In the genomic region with DNA sequence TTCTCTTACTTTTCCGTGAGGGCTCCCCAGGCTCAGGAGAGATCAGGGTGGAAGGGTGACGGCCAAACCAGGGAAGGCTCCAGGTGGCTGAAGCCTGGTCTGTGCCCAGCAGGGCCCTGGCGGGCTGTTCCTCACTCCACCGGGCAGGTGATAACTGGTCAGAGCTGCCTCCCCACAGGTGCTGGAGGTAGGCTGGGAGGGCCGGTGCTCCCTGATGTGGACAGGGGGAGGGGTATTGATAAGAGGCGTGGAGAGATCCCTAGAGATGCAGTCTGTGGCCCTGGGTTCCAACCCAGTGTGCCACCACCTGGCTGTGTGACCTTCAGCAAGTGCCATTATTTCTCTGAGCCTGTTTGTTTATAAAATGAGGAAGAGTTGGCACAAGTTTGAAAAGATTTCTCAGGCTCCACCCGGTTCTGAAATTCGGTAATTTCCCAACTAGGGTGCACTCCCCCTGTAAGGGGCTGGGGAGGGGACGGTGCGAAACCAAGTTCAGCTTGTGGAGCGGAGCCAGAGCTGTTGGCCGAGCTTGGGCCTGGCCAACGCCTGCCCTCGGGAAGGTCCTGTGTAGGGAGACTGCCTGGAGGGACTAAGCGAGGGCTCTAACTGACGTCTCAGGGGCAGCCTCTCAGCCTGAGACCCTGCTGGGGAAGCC, we compare ENCODE assay signal across 8 cellular contexts. TPM values are rescaled to one million over a fixed set of nuclear protein-coding genes. Genes with fewer than 3 reads are reported as not detected.
DNase-seq lines count a peak whose midpoint lies in the region; ATAC-seq, FAIRE-seq and TF ChIP-seq lines count a peak whose summit lies in the region.

No MANE protein-coding gene starts in this region.

- no peak overlapping the region for H2AK5ac ChIP-seq in trophoblast cell (ENCODE audit: low read length)

- H2BK5ac ChIP-seq in trophoblast cell (ENCODE audit: low read depth, low read length, poor library complexity) = no peak overlapping the region

- peaks cover 6% of the 10 kb centered on the region for H3K79me1 ChIP-seq in trophoblast cell (ENCODE audit: low read length)

- peaks cover 4% of the 10 kb centered on the region for H3K79me2 ChIP-seq in trophoblast cell (ENCODE audit: control insufficient read depth, insufficient read depth, low read length, poor library complexity)

- H3K27me3 ChIP-seq in trophoblast cell (ENCODE audit: insufficient read depth, low read length) = no peaks in the 10 kb centered on the region

- H4K8ac ChIP-seq in trophoblast cell (ENCODE audit: low read depth, low read length) = peak overlapping the region; percentile 50

- H3K18ac ChIP-seq in trophoblast cell (ENCODE audit: low read length) = peak overlapping the region; percentile 33

- peak overlapping the region; percentile 43 for H3K14ac ChIP-seq in trophoblast cell (ENCODE audit: low read length)

- TF ChIP-seq CTCF in A549 (IDR thresholded peaks at IDR 0.05) = no peak
- TF ChIP-seq CTCF in VCaP (conservative IDR thresholded peaks at IDR 0.05) = no peak
- no peak for TF ChIP-seq CTCF in foreskin fibroblast (IDR thresholded peaks at IDR 0.05; ENCODE audit: low read depth, low read length)

- no peak overlapping the region for H4K12ac ChIP-seq in trophoblast cell (ENCODE audit: low read depth, low read length)

- TF ChIP-seq POLR2A in A549 (IDR thresholded peaks at IDR 0.05; ENCODE audit: low read length) = no peak

- H3K4me3 ChIP-seq in A549 (peak overlapping the region; percentile 75), foreskin fibroblast (ENCODE audit: low read depth in 1 of 2, low read length in 2 of 2) (peak overlapping the region; percentile 49 to 62), trophoblast cell (ENCODE audit: low read depth, low read length) (peak overlapping the region; percentile 74)

- H2AFZ ChIP-seq in trophoblast cell (ENCODE audit: insufficient read depth, low read length, poor library complexity) = peak overlapping the region; percentile 41

- DNase-seq in A549 (ENCODE audit: low read depth in 1 of 2, low spot score in 1 of 2) = no peak
- no peak for DNase-seq in foreskin fibroblast
- DNase-seq in trophoblast cell = no peak
- no peak for DNase-seq in GM19240 (ENCODE audit: insufficient read length, low spot score)
- no peak for DNase-seq in AG08396 (ENCODE audit: low spot score)

- TF ChIP-seq RAD21 in A549 (conservative IDR thresholded peaks at IDR 0.05 in 1 of 2, IDR thresholded peaks at IDR 0.05 in 1 of 2) = no peak

- no peak for FAIRE-seq in A549 (lab: Jason Lieb, UNC)

- no peak overlapping the region for H3K4ac ChIP-seq in trophoblast cell (ENCODE audit: low read depth, low read length)

- POLR2A ChIA-PET in A549 (lab: Yijun Ruan, JAX) = interaction anchor here (0.5 to 2.3 kb wide), 9 partner anchors 10 to 27 kb away, joined by 3 to 37 read pairs (median 14); a partner anchor contains a TSS

- 58% methylated on average over 11 of the region's 16 CpGs for WGBS in A549 (ENCODE audit: missing lambda C conversion rate)
- WGBS in trophoblast cell (ENCODE audit: extremely low coverage, insufficient coverage, insufficient read length) = no CpG with 5 or more reads among the region's 16 CpGs

- ATAC-seq in A549 (peak in 1 of 2 experiments; percentile 20; a peak in 1 of 6 replicates), GM21737 (IDR thresholded peaks at IDR 0.05; ENCODE audit: unreplicated experiment) (peak; percentile 2), GM18858 (IDR thresholded peaks at IDR 0.05; ENCODE audit: unreplicated experiment) (no peak)

- H3K9ac ChIP-seq in trophoblast cell (ENCODE audit: low read length) = peak overlapping the region; percentile 16

- H3K27ac ChIP-seq in A549 (peak overlapping the region; percentile 90 to 95), VCaP (peak overlapping the region; percentile 98), trophoblast cell (ENCODE audit: low read depth, low read length) (no peak overlapping the region)

- peak overlapping the region; percentile 21 for H4K91ac ChIP-seq in trophoblast cell (ENCODE audit: low read depth, low read length)

- H3K4me1 ChIP-seq in A549 (peaks cover 43% of the 10 kb centered on the region), trophoblast cell (ENCODE audit: control insufficient read depth in 1 of 2, insufficient read depth in 2 of 2, low read length in 2 of 2) (peaks cover 14 to 23% of the 10 kb centered on the region in 2 experiments)

- TF ChIP-seq EP300 in A549 (IDR thresholded peaks at IDR 0.05) = no peak

- H2BK12ac ChIP-seq in trophoblast cell (ENCODE audit: low read length) = no peak overlapping the region

- H2BK120ac ChIP-seq in trophoblast cell (ENCODE audit: insufficient read depth, low read length, poor library complexity) = peak overlapping the region; percentile 24

- no peak overlapping the region for H3K23ac ChIP-seq in trophoblast cell (ENCODE audit: low read length)

- CTCF ChIA-PET in A549 (lab: Yijun Ruan, JAX) = interaction anchor here (0.5 to 42.5 kb wide), 7 partner anchors 11 to 145 kb away, joined by 4 to 1730 read pairs (median 11); a partner anchor contains a TSS

- H3K4me2 ChIP-seq in A549 = peak overlapping the region; percentile 96
- H3K4me2 ChIP-seq in trophoblast cell (ENCODE audit: low read length) = peak overlapping the region; percentile 96

- H3K36me3 ChIP-seq in trophoblast cell (ENCODE audit: control insufficient read depth in 1 of 2, insufficient read depth in 2 of 2, low read length in 2 of 2) = peaks cover 8 to 12% of the 10 kb centered on the region in 2 experiments

- H3K9me3 ChIP-seq in A549 (no peaks in the 10 kb centered on the region), trophoblast cell (ENCODE audit: insufficient read depth, low read depth, low read length) (peaks cover 2% of the 10 kb centered on the region)

TF ChIP-seq in A549, 52 proteins besides CTCF, POLR2A, EP300 and RAD21 (continues in another document):
- TF ChIP-seq FOSB (CRISPR knock-in tag; IDR thresholded peaks at IDR 0.05) (no peak; the same call in 1 of the 2 replicates), ZC3H11A (IDR thresholded peaks at IDR 0.05) (no peak), KDM5A (IDR thresholded peaks at IDR 0.05) (no peak), TFCP2L1 (CRISPR knock-in tag; IDR thresholded peaks at IDR 0.05) (0 out of 2 replicates have a peak, but pooled peaks have one; percentile 52), SMC3 (IDR thresholded peaks at IDR 0.05) (no peak), CHD4 (IDR thresholded peaks at IDR 0.05; ENCODE audit: borderline replicate concordance) (no peak), NR3C1 (IDR thresholded peaks at IDR 0.05) (no peak), NFE2L2 (conservative IDR thresholded peaks at IDR 0.05; ENCODE audit: low read length) (no peak), FOSL2 (IDR thresholded peaks at IDR 0.05) (no peak), FOSL2 (CRISPR knock-in tag; IDR thresholded peaks at IDR 0.05) (no peak), MAFK (IDR thresholded peaks at IDR 0.05; ENCODE audit: partially characterized antibody) (no peak), KDM1A (IDR thresholded peaks at IDR 0.05; ENCODE audit: low read depth) (no peak)
- TF ChIP-seq, protein P1, sequence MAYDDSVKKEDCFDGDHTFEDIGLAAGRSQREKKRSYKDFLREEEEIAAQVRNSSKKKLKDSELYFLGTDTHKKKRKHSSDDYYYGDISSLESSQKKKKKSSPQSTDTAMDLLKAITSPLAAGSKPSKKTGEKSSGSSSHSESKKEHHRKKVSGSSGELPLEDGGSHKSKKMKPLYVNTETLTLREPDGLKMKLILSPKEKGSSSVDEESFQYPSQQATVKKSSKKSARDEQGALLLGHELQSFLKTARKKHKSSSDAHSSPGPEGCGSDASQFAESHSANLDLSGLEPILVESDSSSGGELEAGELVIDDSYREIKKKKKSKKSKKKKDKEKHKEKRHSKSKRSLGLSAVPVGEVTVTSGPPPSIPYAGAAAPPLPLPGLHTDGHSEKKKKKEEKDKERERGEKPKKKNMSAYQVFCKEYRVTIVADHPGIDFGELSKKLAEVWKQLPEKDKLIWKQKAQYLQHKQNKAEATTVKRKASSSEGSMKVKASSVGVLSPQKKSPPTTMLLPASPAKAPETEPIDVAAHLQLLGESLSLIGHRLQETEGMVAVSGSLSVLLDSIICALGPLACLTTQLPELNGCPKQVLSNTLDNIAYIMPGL (CRISPR knock-in tag; IDR thresholded peaks at IDR 0.05; ENCODE audit: borderline replicate concordance) = no peak

RNA-seq across cellular contexts. Expression of a gene that starts 1.0 kb away (rescaled TPM):
- 81.3 and 89.6 TPM in 2 replicates for polyA plus RNA-seq in A549 (2011; rRNA removed)
- 151 and 315 TPM in 2 replicates for polyA plus RNA-seq in A549 (2012; cell fraction: cytosol; rRNA removed)
- polyA plus RNA-seq in A549 (2012; cell fraction: nucleus; rRNA removed) = 768 and 886 TPM in 2 replicates
- polyA plus RNA-seq in A549 (2017; fragmentation: RNase III; extraction: RNeasy Plus Mini Kit Qiagen cat#74134 plus additional on column Dnase treatment) = 24.7 to 39.6 TPM (median 28.7 TPM) in 3 replicates
- 132 and 174 TPM in 2 replicates for polyA minus RNA-seq in A549 (2011; rRNA and poly(A)+ RNA removed)
- 65.4 and 69.2 TPM in 2 replicates for polyA plus RNA-seq in trophoblast cell (2013)

RNA-seq across cellular contexts. Expression of a gene that starts 19.5 kb away (rescaled TPM):
- polyA plus RNA-seq in A549 (2011; rRNA removed) (124 and 141 TPM in 2 replicates), A549 (2017; fragmentation: RNase III; extraction: RNeasy Plus Mini Kit Qiagen cat#74134 plus additional on column Dnase treatment) (81.3 to 87.9 TPM (median 82.6 TPM) in 3 replicates)
- polyA plus RNA-seq in A549 (2012; cell fraction: cytosol; rRNA removed) = 168 and 190 TPM in 2 replicates
- 140 and 145 TPM in 2 replicates for polyA plus RNA-seq in A549 (2012; cell fraction: nucleus; rRNA removed)
- 109 and 119 TPM in 2 replicates for polyA minus RNA-seq in A549 (2011; rRNA and poly(A)+ RNA removed)
- polyA plus RNA-seq in trophoblast cell (2013) = 42.6 and 44.2 TPM in 2 replicates

RNA-seq across cellular contexts. Expression of a gene that starts 29.3 kb away (rescaled TPM):
- not detected in 2 replicates for polyA plus RNA-seq in A549 (2011; rRNA removed)
- not detected in 2 replicates for polyA plus RNA-seq in A549 (2012; cell fraction: cytosol; rRNA removed)
- 0.06 and 0.10 TPM in 2 replicates for polyA plus RNA-seq in A549 (2012; cell fraction: nucleus; rRNA removed)
- polyA plus RNA-seq in A549 (2017; fragmentation: RNase III; extraction: RNeasy Plus Mini Kit Qiagen cat#74134 plus additional on column Dnase treatment) = not detected in 3 replicates
- not detected in 2 replicates for polyA minus RNA-seq in A549 (2011; rRNA and poly(A)+ RNA removed)
- not detected in 2 replicates for polyA plus RNA-seq in trophoblast cell (2013)

RNA-seq across cellular contexts. Expression of a gene that starts 43.5 kb away (rescaled TPM):
- polyA plus RNA-seq in A549 (2011; rRNA removed) = 0.22 and 0.35 TPM in 2 replicates
- polyA plus RNA-seq in A549 (2012; cell fraction: cytosol; rRNA removed) = 0.44 and 0.53 TPM in 2 replicates
- 1.4 and 3.1 TPM in 2 replicates for polyA plus RNA-seq in A549 (2012; cell fraction: nucleus; rRNA removed)
- polyA plus RNA-seq in A549 (2017; fragmentation: RNase III; extraction: RNeasy Plus Mini Kit Qiagen cat#74134 plus additional on column Dnase treatment) = 0.16 to 0.30 TPM (median 0.29 TPM) in 3 replicates
- 0.44 and 0.62 TPM in 2 replicates for polyA minus RNA-seq in A549 (2011; rRNA and poly(A)+ RNA removed)
- 2.2 and 2.6 TPM in 2 replicates for polyA plus RNA-seq in trophoblast cell (2013)
